Comparison of ENCODE assay signal across 9 cellular contexts in genomic region chr16:66878067-66878466, GRCh38. TPM values are rescaled to one million over a fixed set of nuclear protein-coding genes. Genes with fewer than 3 reads are reported as not detected.
DNase-seq lines count a peak whose midpoint lies in the region; ATAC-seq, FAIRE-seq and TF ChIP-seq lines count a peak whose summit lies in the region.
"Had no signal": no experiment of that assay in that cellular context is flagged by ENCODE, and none has a peak within 500 bp of the region (broad histone marks: within the 10 kb centered on the region; RNA-seq: fewer than 3 reads in every experiment).

No MANE protein-coding gene starts in this region.

- peaks cover 38% of the 10 kb centered on the region for H3K4me1 Mint-ChIP-seq in activated T-helper 17 cell treated with anti-CD3 and anti-CD28 coated beads, Interleukin-2, amount 50 U/mL, for 72 hours

- H3K27ac ChIP-seq in prostate gland: no peak overlapping the region

- ATAC-seq in activated T-helper 17 cell treated with anti-CD3 and anti-CD28 coated beads, Interleukin-2, amount 50 U/mL, for 72 hours (replicated peaks): peak; percentile 57
- ATAC-seq in GM19455 (IDR thresholded peaks at IDR 0.05; ENCODE audit: unreplicated experiment): no peak

- no peak overlapping the region for H3K4me3 ChIP-seq in prostate gland

- no peaks in the 10 kb centered on the region for H3K27me3 Mint-ChIP-seq in activated T-helper 17 cell treated with anti-CD3 and anti-CD28 coated beads, Interleukin-2, amount 50 U/mL, for 72 hours

- H3K4me1 ChIP-seq in prostate gland (replicated peaks): no peaks in the 10 kb centered on the region

- FAIRE-seq in GM12891 (lab: Jason Lieb, UNC): peak; percentile 26

- H3K4me3 Mint-ChIP-seq in activated T-helper 17 cell treated with anti-CD3 and anti-CD28 coated beads, Interleukin-2, amount 50 U/mL, for 72 hours: peak overlapping the region; percentile 87

- H3K36me3 Mint-ChIP-seq in activated T-helper 17 cell treated with anti-CD3 and anti-CD28 coated beads, Interleukin-2, amount 50 U/mL, for 72 hours (ENCODE audit: low read depth): peaks cover 48% of the 10 kb centered on the region
- H3K36me3 Mint-ChIP-seq: memory B cell had no signal

- 71% methylated on average over 5 of the region's 5 CpGs for WGBS in prostate gland

- DNase-seq in GM12891 (ENCODE audit: insufficient read length, low spot score): no peak
- DNase-seq in NAMALWA (ENCODE audit: low spot score): peak; percentile 79
- peak; percentile 71 to 73 for DNase-seq in stimulated activated CD4-positive, alpha-beta T cell treated with anti-CD3 and anti-CD28 coated beads, Interleukin-15, amount 100 ng/mL, for 48 hours (ENCODE audit: low read depth in 2 of 2)
- no peak for DNase-seq in NCI-H2196 treated with DMSO at 0.1 percent for 48 hours (lab: John Stamatoyannopoulos, UW; ENCODE audit: unreplicated experiment)
- no peak for DNase-seq in mesenteric fat pad (ENCODE audit: low spot score)
- DNase-seq in prostate gland (ENCODE audit: low spot score): no peak

- no peak for TF ChIP-seq CTCF in prostate gland (IDR thresholded peaks at IDR 0.05)

- H3K27me3 ChIP-seq in prostate gland (replicated peaks; ENCODE audit: insufficient read depth): no peaks in the 10 kb centered on the region

- no peaks in the 10 kb centered on the region for H3K36me3 ChIP-seq in prostate gland

- H3K9me3 ChIP-seq in prostate gland: no peaks in the 10 kb centered on the region

- intact Hi-C loops in prostate gland (cut with DNase I): no loop called here

- no peak for TF ChIP-seq POLR2A in GM12891 (IDR thresholded peaks at IDR 0.05; ENCODE audit: low read depth, low read length)
- no peak for TF ChIP-seq POLR2A in prostate gland (IDR thresholded peaks at IDR 0.05)

- H3K9me3 Mint-ChIP-seq in activated T-helper 17 cell treated with anti-CD3 and anti-CD28 coated beads, Interleukin-2, amount 50 U/mL, for 72 hours: peaks cover 5% of the 10 kb centered on the region

- H3K27ac Mint-ChIP-seq in activated T-helper 17 cell treated with anti-CD3 and anti-CD28 coated beads, Interleukin-2, amount 50 U/mL, for 72 hours: peak overlapping the region; percentile 79
- H3K27ac Mint-ChIP-seq: memory B cell had no signal

TF ChIP-seq in GM12891, 5 proteins besides CTCF, POLR2A, EP300 and RAD21:
- TF ChIP-seq POU2F2 (IDR thresholded peaks at IDR 0.05; ENCODE audit: low read depth, low read length) (0 out of 2 replicates have a peak, but pooled peaks have one; percentile 35), TAF1 (IDR thresholded peaks at IDR 0.05; ENCODE audit: low read depth, low read length) (no peak)

RNA-seq across cellular contexts. Expression of gene PDP2, which starts 2.2 kb away (rescaled TPM):
- 1.7 TPM for polyA plus RNA-seq in GM12891 (2012; ENCODE audit: low read depth, missing spikeins)
- total RNA-seq in activated T-helper 17 cell treated with anti-CD3 and anti-CD28 coated beads, Interleukin-2, amount 50 U/mL, for 72 hours: 10 to 100 TPM; 33.5 to 76.6 TPM
- total RNA-seq in mesenteric fat pad: 33.5 TPM
- 10 to 100 TPM in 1 of 2 donors, 1 to 10 TPM in 1; 9.2 to 21.9 TPM for total RNA-seq in prostate gland

RNA-seq across cellular contexts. Expression of gene CA7, which starts 33.9 kb away (rescaled TPM):
- polyA plus RNA-seq in GM12891 (2012; ENCODE audit: low read depth, missing spikeins): 0.08 TPM
- not detected for total RNA-seq in activated T-helper 17 cell treated with anti-CD3 and anti-CD28 coated beads, Interleukin-2, amount 50 U/mL, for 72 hours
- not detected for total RNA-seq in mesenteric fat pad
- 1 to 10 TPM in 1 of 2 donors, not detected in 1; 1.9 TPM for total RNA-seq in prostate gland

RNA-seq across cellular contexts. Expression of gene CDH16, which starts 40.6 kb away (rescaled TPM):
- polyA plus RNA-seq in GM12891 (2012; ENCODE audit: low read depth, missing spikeins): not detected
- not detected for total RNA-seq in activated T-helper 17 cell treated with anti-CD3 and anti-CD28 coated beads, Interleukin-2, amount 50 U/mL, for 72 hours
- total RNA-seq in mesenteric fat pad (not detected), prostate gland (not detected)

RNA-seq across cellular contexts. Expression of gene RRAD, which starts 47.3 kb away (rescaled TPM):
- 2.7 TPM for polyA plus RNA-seq in GM12891 (2012; ENCODE audit: low read depth, missing spikeins)
- 1 to 10 TPM; 2.1 to 6.5 TPM for total RNA-seq in activated T-helper 17 cell treated with anti-CD3 and anti-CD28 coated beads, Interleukin-2, amount 50 U/mL, for 72 hours
- total RNA-seq in mesenteric fat pad (3.4 TPM), prostate gland (10 to 100 TPM; 17.0 to 37.0 TPM)

RNA-seq across cellular contexts. Expression of gene NAE1, which starts 47.3 kb away (rescaled TPM):
- 52.3 TPM for polyA plus RNA-seq in GM12891 (2012; ENCODE audit: low read depth, missing spikeins)
- total RNA-seq in activated T-helper 17 cell treated with anti-CD3 and anti-CD28 coated beads, Interleukin-2, amount 50 U/mL, for 72 hours: 100 to 1,000 TPM in 1 of 2 donors, 10 to 100 TPM in 1; 86.7 to 110 TPM
- total RNA-seq in mesenteric fat pad (42.4 TPM), prostate gland (10 to 100 TPM; 39.6 to 58.2 TPM)

Comparison
In these comparisons a context has a peak if more than half of its experiments do, and no peak if none do; other contexts are left out.
1. DNase-seq: peak in NAMALWA (single experiment) and stimulated activated CD4-positive, alpha-beta T cell treated with anti-CD3 and anti-CD28 coated beads, Interleukin-15, amount 100 ng/mL, for 48 hours (2 of 2); none in GM12891 (single experiment), NCI-H2196 treated with DMSO at 0.1 percent for 48 hours (single experiment), mesenteric fat pad (single experiment) and prostate gland (single experiment).